8 cellular contexts compared by ENCODE assay signal in genomic region chr2:177169810-177170514, GRCh38. TPM values are rescaled to one million over a fixed set of nuclear protein-coding genes. Genes with fewer than 3 reads are reported as not detected.
DNase-seq lines count a peak whose midpoint lies in the region; ATAC-seq and TF ChIP-seq lines count a peak whose summit lies in the region.

No MANE protein-coding gene starts in this region.

- no peak overlapping the region for H2AFZ ChIP-seq in neural progenitor cell (replicated peaks)

- H3K9me3 ChIP-seq in Peyer's patch (no peaks in the 10 kb centered on the region), neural progenitor cell (ENCODE audit: low read depth) (no peaks in the 10 kb centered on the region)

- H3K27me3 Mint-ChIP-seq in T-helper 2 cell treated with Interferon-gamma antibody and Interleukin-4, amounts not matched to agents 5 μg/mL and 100 μg/mL, for 36 hours (ENCODE audit: low read depth) = peaks cover 6% of the 10 kb centered on the region
- no peaks in the 10 kb centered on the region for H3K27me3 Mint-ChIP-seq in osteocyte (ENCODE audit: unreplicated experiment)
- peaks cover 2% of the 10 kb centered on the region for H3K27me3 Mint-ChIP-seq in neural progenitor cell (ENCODE audit: insufficient read depth, low read depth)

- peak overlapping the region; percentile 27 for H3K27ac Mint-ChIP-seq in T-helper 2 cell treated with Interferon-gamma antibody and Interleukin-4, amounts not matched to agents 5 μg/mL and 100 μg/mL, for 36 hours
- peak overlapping the region; percentile 54 for H3K27ac Mint-ChIP-seq in osteocyte (ENCODE audit: unreplicated experiment)
- no peak overlapping the region for H3K27ac Mint-ChIP-seq in neural progenitor cell

- TF ChIP-seq POLR2A in Peyer's patch (IDR thresholded peaks at IDR 0.05) = no peak

- peaks cover 4% of the 10 kb centered on the region for H3F3A ChIP-seq in neural progenitor cell (ENCODE audit: low read depth)

- peak; percentile 97 for DNase-seq in DMS53 (lab: John Stamatoyannopoulos, UW)
- DNase-seq in T-helper 2 cell treated with Interferon-gamma antibody and Interleukin-4, amounts not matched to agents 5 μg/mL and 100 μg/mL, for 36 hours (ENCODE audit: low spot score) = no peak
- DNase-seq in osteocyte (ENCODE audit: extremely low spot score, unreplicated experiment) = no peak
- no peak for DNase-seq in Peyer's patch
- DNase-seq in neural progenitor cell (ENCODE audit: low spot score) = no peak
- DNase-seq in H7 = no peak

- H3K4me1 ChIP-seq in Peyer's patch (peaks cover 0 to 37% (median 0%) of the 10 kb centered on the region in 4 donors), neural progenitor cell (peaks cover 8% of the 10 kb centered on the region)

- H3K4me2 ChIP-seq in neural progenitor cell = no peak overlapping the region

- no peak overlapping the region for H3K4me3 Mint-ChIP-seq in T-helper 2 cell treated with Interferon-gamma antibody and Interleukin-4, amounts not matched to agents 5 μg/mL and 100 μg/mL, for 36 hours
- H3K4me3 Mint-ChIP-seq in osteocyte (ENCODE audit: unreplicated experiment) = no peak overlapping the region
- H3K4me3 Mint-ChIP-seq in neural progenitor cell = no peak overlapping the region

- H3K9ac ChIP-seq in neural progenitor cell = no peak overlapping the region

- H3K4me3 ChIP-seq in Peyer's patch = no peak overlapping the region
- no peak overlapping the region for H3K4me3 ChIP-seq in neural progenitor cell
- H3K4me3 ChIP-seq in H7 (ENCODE audit: insufficient read depth, low read depth, low read length) = no peak overlapping the region

- no peaks in the 10 kb centered on the region for H3K79me2 ChIP-seq in neural progenitor cell (ENCODE audit: low read depth)

- no peak overlapping the region for H3K27ac ChIP-seq in Peyer's patch
- no peak overlapping the region for H3K27ac ChIP-seq in neural progenitor cell

- no peaks in the 10 kb centered on the region for H3K27me3 ChIP-seq in Peyer's patch
- no peaks in the 10 kb centered on the region for H3K27me3 ChIP-seq in neural progenitor cell
- no peaks in the 10 kb centered on the region for H3K27me3 ChIP-seq in H7 (ENCODE audit: control insufficient read depth, insufficient read depth, low read length)

- H3K9me3 Mint-ChIP-seq in T-helper 2 cell treated with Interferon-gamma antibody and Interleukin-4, amounts not matched to agents 5 μg/mL and 100 μg/mL, for 36 hours = no peaks in the 10 kb centered on the region
- no peaks in the 10 kb centered on the region for H3K9me3 Mint-ChIP-seq in osteocyte (ENCODE audit: unreplicated experiment)
- no peaks in the 10 kb centered on the region for H3K9me3 Mint-ChIP-seq in neural progenitor cell

- peaks cover 38% of the 10 kb centered on the region for H3K4me1 Mint-ChIP-seq in T-helper 2 cell treated with Interferon-gamma antibody and Interleukin-4, amounts not matched to agents 5 μg/mL and 100 μg/mL, for 36 hours (ENCODE audit: low read depth)
- H3K4me1 Mint-ChIP-seq in osteocyte (ENCODE audit: unreplicated experiment) = peaks cover 18% of the 10 kb centered on the region
- H3K4me1 Mint-ChIP-seq in neural progenitor cell = peaks cover 29% of the 10 kb centered on the region

- ATAC-seq in GM19468 (IDR thresholded peaks at IDR 0.05; ENCODE audit: extremely low read depth, unreplicated experiment) (peak; percentile 47), HG03520 (IDR thresholded peaks at IDR 0.05; ENCODE audit: unreplicated experiment) (peak; percentile 60)

- no peaks in the 10 kb centered on the region for H4K20me1 ChIP-seq in neural progenitor cell (ENCODE audit: low read depth)

- no peaks in the 10 kb centered on the region for H3K36me3 ChIP-seq in Peyer's patch
- H3K36me3 ChIP-seq in neural progenitor cell = no peaks in the 10 kb centered on the region
- no peaks in the 10 kb centered on the region for H3K36me3 ChIP-seq in H7 (replicated peaks; ENCODE audit: control insufficient read depth, insufficient read depth, low read length)

- no peaks in the 10 kb centered on the region for H3K36me3 Mint-ChIP-seq in T-helper 2 cell treated with Interferon-gamma antibody and Interleukin-4, amounts not matched to agents 5 μg/mL and 100 μg/mL, for 36 hours (ENCODE audit: low read depth)
- H3K36me3 Mint-ChIP-seq in osteocyte (ENCODE audit: unreplicated experiment) = no peaks in the 10 kb centered on the region
- no peaks in the 10 kb centered on the region for H3K36me3 Mint-ChIP-seq in neural progenitor cell

- no peak for TF ChIP-seq CTCF in osteocyte (IDR thresholded peaks at IDR 0.05)
- no peak for TF ChIP-seq CTCF in Peyer's patch (IDR thresholded peaks at IDR 0.05)
- no peak for TF ChIP-seq CTCF in neural progenitor cell (IDR thresholded peaks at IDR 0.05)

RNA-seq across cellular contexts. Expression of gene HNRNPA3, which starts 42.6 kb away (rescaled TPM):
- total RNA-seq in osteocyte = 127 and 136 TPM in 2 replicates
- 100 to 1,000 TPM in 1 of 4 donors, 10 to 100 TPM in 3; 40.8 to 112 (median 60.5) TPM for total RNA-seq in Peyer's patch
- 85.0 and 107 TPM in 2 replicates for total RNA-seq in neural progenitor cell (ENCODE audit: low replicate concordance)
- 55.4 and 77.6 TPM in 2 replicates for total RNA-seq in H7 (2014; rRNA removed; shearing (Covaris generic))
